Comparison of ENCODE assay signal across 1 cellular context in genomic region chr12:31315089-31315725, GRCh38.
A peak's percentile ranks its signal among the peaks of the same experiment; 100 is the strongest.
TF ChIP-seq lines count a peak whose summit lies in the region.

No MANE protein-coding gene starts in this region.

TF ChIP-seq in GM12878, 131 proteins besides CTCF, POLR2A, EP300 and RAD21 (continued from another document):
- TF ChIP-seq SMAD5 (IDR thresholded peaks at IDR 0.05; ENCODE audit: low read depth) = no peak
- TF ChIP-seq, protein P1, sequence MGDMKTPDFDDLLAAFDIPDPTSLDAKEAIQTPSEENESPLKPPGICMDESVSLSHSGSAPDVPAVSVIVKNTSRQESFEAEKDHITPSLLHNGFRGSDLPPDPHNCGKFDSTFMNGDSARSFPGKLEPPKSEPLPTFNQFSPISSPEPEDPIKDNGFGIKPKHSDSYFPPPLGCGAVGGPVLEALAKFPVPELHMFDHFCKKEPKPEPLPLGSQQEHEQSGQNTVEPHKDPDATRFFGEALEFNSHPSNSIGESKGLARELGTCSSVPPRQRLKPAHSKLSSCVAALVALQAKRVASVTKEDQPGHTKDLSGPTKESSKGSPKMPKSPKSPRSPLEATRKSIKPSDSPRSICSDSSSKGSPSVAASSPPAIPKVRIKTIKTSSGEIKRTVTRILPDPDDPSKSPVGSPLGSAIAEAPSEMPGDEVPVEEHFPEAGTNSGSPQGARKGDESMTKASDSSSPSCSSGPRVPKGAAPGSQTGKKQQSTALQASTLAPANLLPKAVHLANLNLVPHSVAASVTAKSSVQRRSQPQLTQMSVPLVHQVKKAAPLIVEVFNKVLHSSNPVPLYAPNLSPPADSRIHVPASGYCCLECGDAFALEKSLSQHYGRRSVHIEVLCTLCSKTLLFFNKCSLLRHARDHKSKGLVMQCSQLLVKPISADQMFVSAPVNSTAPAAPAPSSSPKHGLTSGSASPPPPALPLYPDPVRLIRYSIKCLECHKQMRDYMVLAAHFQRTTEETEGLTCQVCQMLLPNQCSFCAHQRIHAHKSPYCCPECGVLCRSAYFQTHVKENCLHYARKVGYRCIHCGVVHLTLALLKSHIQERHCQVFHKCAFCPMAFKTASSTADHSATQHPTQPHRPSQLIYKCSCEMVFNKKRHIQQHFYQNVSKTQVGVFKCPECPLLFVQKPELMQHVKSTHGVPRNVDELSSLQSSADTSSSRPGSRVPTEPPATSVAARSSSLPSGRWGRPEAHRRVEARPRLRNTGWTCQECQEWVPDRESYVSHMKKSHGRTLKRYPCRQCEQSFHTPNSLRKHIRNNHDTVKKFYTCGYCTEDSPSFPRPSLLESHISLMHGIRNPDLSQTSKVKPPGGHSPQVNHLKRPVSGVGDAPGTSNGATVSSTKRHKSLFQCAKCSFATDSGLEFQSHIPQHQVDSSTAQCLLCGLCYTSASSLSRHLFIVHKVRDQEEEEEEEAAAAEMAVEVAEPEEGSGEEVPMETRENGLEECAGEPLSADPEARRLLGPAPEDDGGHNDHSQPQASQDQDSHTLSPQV (IDR thresholded peaks at IDR 0.05) = peak; percentile 74; the same call in 1 of the 2 replicates
- TF ChIP-seq ATF3 (IDR thresholded peaks at IDR 0.05; ENCODE audit: borderline replicate concordance, extremely low read depth, low read depth, low read length) = no peak
- no peak for TF ChIP-seq PKNOX1 (IDR thresholded peaks at IDR 0.05)
